Comparison of ENCODE assay signal across 17 cellular contexts in the genomic region with DNA sequence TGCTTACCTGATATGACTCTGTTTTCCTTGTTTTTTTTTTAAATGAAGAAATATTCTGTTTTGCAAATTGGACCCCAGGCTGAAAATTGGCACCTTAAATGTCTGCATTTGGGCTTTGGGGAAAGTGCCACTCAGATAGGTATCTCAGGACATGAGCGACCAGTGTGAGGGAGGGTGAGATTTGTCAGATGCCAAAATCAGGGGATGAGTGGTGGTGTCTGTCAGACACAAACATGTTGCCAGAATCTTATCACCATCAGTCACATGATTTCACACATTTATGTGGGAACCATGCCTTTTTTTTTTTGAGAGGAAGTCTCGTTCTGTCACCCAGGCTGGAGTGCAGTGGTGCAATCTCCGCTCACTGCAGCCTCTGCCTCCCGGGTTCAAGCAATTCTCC.
"Had no signal": no experiment of that assay in that cellular context is flagged by ENCODE, and none has a peak within 500 bp of the region (broad histone marks: within the 10 kb centered on the region; RNA-seq: fewer than 3 reads in every experiment).

No MANE protein-coding gene starts in this region.

- H3K36me3 ChIP-seq: left ventricle myocardium inferior, lower lobe of right lung, neutrophil, spleen had no signal

- H3K4me1 ChIP-seq: left ventricle myocardium inferior, lower lobe of right lung, psoas muscle, spleen had no signal

- H3K27me3 ChIP-seq: neutrophil, spleen had no signal

- DNase-seq: effector CD4-positive, alpha-beta T cell; left ventricle myocardium inferior; lower lobe of right lung; nephron progenitor cell; psoas muscle; retina; spleen; stimulated activated CD4-positive, alpha-beta T cell treated with anti-CD3 and anti-CD28 coated beads, Interleukin-15, amount 100 ng/mL, for 24 hours; stimulated activated CD4-positive, alpha-beta T cell treated with anti-CD3 and anti-CD28 coated beads, Interleukin-1b, Interleukin-23, amount 100 ng/mL, for 48 hours; stimulated activated CD4-positive, alpha-beta T cell treated with anti-CD3 and anti-CD28 coated beads, Interleukin-4, amount 100 ng/mL, for 24 hours; stimulated activated naive CD4-positive, alpha-beta T cell treated with Interleukin-2 at 50 U/mL for 16 hours; trophoblast cell had no signal

- H3K4me3 ChIP-seq: coronary artery, left ventricle myocardium inferior, lower lobe of right lung, psoas muscle, spleen had no signal

- H3K9me3 ChIP-seq: left ventricle myocardium inferior, lower lobe of right lung, neutrophil, psoas muscle, spleen had no signal

- H3K27ac Mint-ChIP-seq: memory B cell, mesothelial cell of epicardium, nephron progenitor cell had no signal

- H3K4me3 Mint-ChIP-seq: memory B cell, mesothelial cell of epicardium, nephron progenitor cell had no signal

- H3K4me1 Mint-ChIP-seq: memory B cell, nephron progenitor cell had no signal

- H3K27me3 Mint-ChIP-seq: memory B cell had no signal

- ATAC-seq: psoas muscle, sciatic nerve had no signal

- H3K9me3 Mint-ChIP-seq: memory B cell, mesothelial cell of epicardium had no signal

- H3K36me3 Mint-ChIP-seq: memory B cell, mesothelial cell of epicardium had no signal
